Comparison of ENCODE assay signal across 23 cellular contexts in genomic region chr2:135125940-135126339, GRCh38.
A peak's percentile ranks its signal among the peaks of the same experiment; 100 is the strongest.
DNase-seq lines count a peak whose midpoint lies in the region; ATAC-seq, FAIRE-seq and TF ChIP-seq lines count a peak whose summit lies in the region.
"Had no signal": no experiment of that assay in that cellular context is flagged by ENCODE, and none has a peak within 500 bp of the region (broad histone marks: within the 10 kb centered on the region; RNA-seq: fewer than 3 reads in every experiment).

No MANE protein-coding gene starts in this region.

- peak overlapping the region; percentile 62 for H3K27ac Mint-ChIP-seq in activated naive CD4-positive, alpha-beta T cell treated with anti-CD3 and anti-CD28 coated beads for 36 hours
- peak overlapping the region; percentile 13 for H3K27ac Mint-ChIP-seq in CD4-positive, alpha-beta T cell
- H3K27ac Mint-ChIP-seq: B cell, CD14-positive monocyte had no signal

- no peak overlapping the region for H3K4me3 Mint-ChIP-seq in activated naive CD4-positive, alpha-beta T cell treated with anti-CD3 and anti-CD28 coated beads for 36 hours
- no peak overlapping the region for H3K4me3 Mint-ChIP-seq in CD4-positive, alpha-beta T cell
- H3K4me3 Mint-ChIP-seq: B cell, CD14-positive monocyte had no signal

- peaks cover 3% of the 10 kb centered on the region for H3K4me1 Mint-ChIP-seq in activated naive CD4-positive, alpha-beta T cell treated with anti-CD3 and anti-CD28 coated beads for 36 hours (ENCODE audit: low read depth)
- no peaks in the 10 kb centered on the region for H3K4me1 Mint-ChIP-seq in CD4-positive, alpha-beta T cell (ENCODE audit: low read depth)
- H3K4me1 Mint-ChIP-seq: B cell, CD14-positive monocyte had no signal

- H3K9me3 ChIP-seq in CD4-positive, alpha-beta T cell (ENCODE audit: control insufficient read depth, low read length) = no peaks in the 10 kb centered on the region
- no peaks in the 10 kb centered on the region for H3K9me3 ChIP-seq in RWPE2 (ENCODE audit: severe bottlenecking)
- H3K9me3 ChIP-seq: Peyer's patch, SJCRH30 had no signal

- TF ChIP-seq CTCF in CD4-positive, alpha-beta T cell (IDR thresholded peaks at IDR 0.05) = no peak
- TF ChIP-seq CTCF in RWPE2 (IDR thresholded peaks at IDR 0.05; ENCODE audit: poor library complexity, severe bottlenecking) = no peak

- no peaks in the 10 kb centered on the region for H3K27me3 Mint-ChIP-seq in activated naive CD4-positive, alpha-beta T cell treated with anti-CD3 and anti-CD28 coated beads for 36 hours (ENCODE audit: low read depth)
- no peaks in the 10 kb centered on the region for H3K27me3 Mint-ChIP-seq in CD4-positive, alpha-beta T cell
- H3K27me3 Mint-ChIP-seq: B cell had no signal

- CTCF ChIA-PET in activated naive CD4-positive, alpha-beta T cell treated with anti-CD3 and anti-CD28 coated beads for 36 hours (lab: Charles Lee) = interaction anchor here (0.7 kb wide), 1 partner anchor 1279 kb away, joined by 3 read pairs; no protein-coding TSS in a partner anchor
- CTCF ChIA-PET in CD4-positive, alpha-beta T cell (lab: Charles Lee) = interaction anchor here (1.0 to 1.3 kb wide), 4 partner anchors 14 to 122 kb away, joined by 3 read pairs; no protein-coding TSS in a partner anchor

- no peak overlapping the region for H3K4me3 ChIP-seq in RWPE2 (ENCODE audit: severe bottlenecking)
- H3K4me3 ChIP-seq: Peyer's patch, SJCRH30 had no signal

- no peaks in the 10 kb centered on the region for H3K9me3 Mint-ChIP-seq in activated naive CD4-positive, alpha-beta T cell treated with anti-CD3 and anti-CD28 coated beads for 36 hours
- H3K9me3 Mint-ChIP-seq in CD4-positive, alpha-beta T cell = no peaks in the 10 kb centered on the region

- peak; percentile 13 for FAIRE-seq in islet of Langerhans (lab: Jason Lieb, UNC)
- FAIRE-seq: A204.1, D721Med, GM18507 had no signal

- no peak for ATAC-seq in CD4-positive, alpha-beta T cell (ENCODE audit: poor library complexity)
- ATAC-seq in RWPE2 (ENCODE audit: low read depth) = no peak

- peaks cover 28% of the 10 kb centered on the region for H3K4me1 ChIP-seq in RWPE2 (ENCODE audit: insufficient read depth, poor library complexity, severe bottlenecking)
- H3K4me1 ChIP-seq: Peyer's patch, SJCRH30 had no signal

- POLR2A ChIA-PET in CD4-positive, alpha-beta T cell (lab: Charles Lee) = no interaction called here

- no peaks in the 10 kb centered on the region for H3K27me3 ChIP-seq in CD4-positive, alpha-beta T cell (ENCODE audit: control insufficient read depth, insufficient read depth, low read length)
- H3K27me3 ChIP-seq in RWPE2 (ENCODE audit: insufficient read depth, poor library complexity, severe bottlenecking) = no peaks in the 10 kb centered on the region
- H3K27me3 ChIP-seq: Peyer's patch, SJCRH30 had no signal

- H3K36me3 ChIP-seq in RWPE2 (ENCODE audit: low read depth) = peaks cover 88% of the 10 kb centered on the region

- no peak for DNase-seq in activated naive CD4-positive, alpha-beta T cell treated with anti-CD3 and anti-CD28 coated beads for 36 hours
- no peak for DNase-seq in activated naive CD4-positive, alpha-beta T cell treated with anti-CD3 and anti-CD28 coated beads, Interleukin-2, amount 50 U/mL, for 16 hours
- no peak for DNase-seq in CD4-positive, alpha-beta T cell
- no peak for DNase-seq in RWPE2 (ENCODE audit: low spot score)
- no peak for DNase-seq in stimulated activated CD4-positive, alpha-beta T cell treated with anti-CD3 and anti-CD28 coated beads, Interleukin-2, amount 100 ng/mL, for 24 hours
- DNase-seq in NCI-H1436 treated with DMSO at 0.1 percent for 48 hours (lab: John Stamatoyannopoulos, UW) = no peak
- DNase-seq: GDM1; H7; KBM-7; NCI-H1092; NCI-H2029 treated with DMSO at 0.1 percent for 48 hours; NCI-H345; NCI-H524; NCI-H774; NK-92 treated with Interleukin-12 subunit alpha and Interleukin-12 subunit beta, amount 100 ng/mL, for 24 hours; Peyer's patch; SJCRH30 had no signal

- intact Hi-C loops in activated naive CD4-positive, alpha-beta T cell treated with anti-CD3 and anti-CD28 coated beads for 36 hours (cut with micrococcal nuclease) = no loop called here
- intact Hi-C loops in CD4-positive, alpha-beta T cell (cut with DNase I, micrococcal nuclease) = no loop called here

- H3K27ac ChIP-seq in CD4-positive, alpha-beta T cell (ENCODE audit: low read depth, low read length) = no peak overlapping the region
- peak overlapping the region; percentile 72 for H3K27ac ChIP-seq in RWPE2 (ENCODE audit: poor library complexity, severe bottlenecking)
- H3K27ac ChIP-seq: Peyer's patch, SJCRH30 had no signal

- H3K36me3 Mint-ChIP-seq in activated naive CD4-positive, alpha-beta T cell treated with anti-CD3 and anti-CD28 coated beads for 36 hours (ENCODE audit: low read depth) = peaks cover 31% of the 10 kb centered on the region
- H3K36me3 Mint-ChIP-seq in CD4-positive, alpha-beta T cell (ENCODE audit: low read depth) = peaks cover 90% of the 10 kb centered on the region
